1 cellular context compared by ENCODE assay signal in the genomic region with DNA sequence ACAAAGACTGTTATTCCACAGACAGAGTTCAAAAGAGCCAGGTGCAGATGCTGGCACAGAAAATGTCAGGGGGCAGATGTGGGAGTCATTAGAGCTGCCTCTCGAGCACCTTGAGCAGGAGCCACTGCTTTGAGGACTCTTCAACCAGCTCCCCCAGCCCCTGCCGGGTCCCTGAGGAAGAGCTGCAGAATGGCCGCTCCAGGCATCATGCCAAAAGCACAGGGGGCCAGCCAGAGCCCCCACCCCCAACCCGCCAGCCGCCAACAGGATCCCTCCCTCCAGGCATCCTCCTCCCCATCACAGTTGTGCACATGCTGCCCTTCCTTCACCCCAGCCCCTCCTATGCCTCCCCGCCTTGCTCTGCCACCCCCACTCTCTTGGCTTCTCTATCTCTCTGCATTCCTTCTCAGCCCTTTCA.
TF ChIP-seq lines count a peak whose summit lies in the region.

No MANE protein-coding gene starts in this region.

TF ChIP-seq in H1, 55 proteins besides CTCF, POLR2A, EP300 and RAD21:
- TF ChIP-seq SP1 (IDR thresholded peaks at IDR 0.05; ENCODE audit: low read depth, low read length): no peak
- TF ChIP-seq SUZ12 (IDR thresholded peaks at IDR 0.05; ENCODE audit: low read length): no peak
- no peak for TF ChIP-seq MAFK (IDR thresholded peaks at IDR 0.05; ENCODE audit: low read depth, low read length)
- TF ChIP-seq GABPA (IDR thresholded peaks at IDR 0.05; ENCODE audit: borderline replicate concordance, insufficient read depth, low read length): no peak
- TF ChIP-seq TAF7 (optimal IDR thresholded peaks at IDR 0.05; ENCODE audit: borderline replicate concordance, low read depth, low read length): no peak
- TF ChIP-seq NANOG (IDR thresholded peaks at IDR 0.05; ENCODE audit: insufficient read depth, low read depth, low read length, poor library complexity, severe bottlenecking): no peak
- TF ChIP-seq BCL11A (IDR thresholded peaks at IDR 0.05; ENCODE audit: low read depth in 2 of 2, low read length in 2 of 2): no peak
- TF ChIP-seq SP2 (IDR thresholded peaks at IDR 0.05; ENCODE audit: low read length): no peak
- TF ChIP-seq CBX8 (IDR thresholded peaks at IDR 0.05; ENCODE audit: borderline replicate concordance, low read depth, low read length): no peak
- no peak for TF ChIP-seq CHD1 (IDR thresholded peaks at IDR 0.05; ENCODE audit: low read depth, low read length)
- TF ChIP-seq CTBP2 (IDR thresholded peaks at IDR 0.05; ENCODE audit: borderline replicate concordance, insufficient read depth, insufficient read length, low read length): no peak
- no peak for TF ChIP-seq BRCA1 (IDR thresholded peaks at IDR 0.05; ENCODE audit: low read depth, low read length)
